19 cellular contexts compared by ENCODE assay signal in genomic region chr3:10310578-10310977, GRCh38. TPM values are rescaled to one million over a fixed set of nuclear protein-coding genes. Genes with fewer than 3 reads are reported as not detected.
DNase-seq lines count a peak whose midpoint lies in the region; ATAC-seq, FAIRE-seq and TF ChIP-seq lines count a peak whose summit lies in the region.
"Had no signal": no experiment of that assay in that cellular context is flagged by ENCODE, and none has a peak within 500 bp of the region (broad histone marks: within the 10 kb centered on the region; RNA-seq: fewer than 3 reads in every experiment).

No MANE protein-coding gene starts in this region.

- peaks cover 95% of the 10 kb centered on the region for H3K36me3 Mint-ChIP-seq in activated T-cell treated with anti-CD3 and anti-CD28 coated beads, Interleukin-2, amount 50 U/mL, for 24 hours (ENCODE audit: low read depth)
- peaks cover 77% of the 10 kb centered on the region for H3K36me3 Mint-ChIP-seq in nephron progenitor cell (ENCODE audit: low read depth)

- in situ Hi-C loops in K562 (cut with MboI): loop anchor here (25.0 kb wide), 1 partner anchor 798 kb away; no protein-coding TSS in a partner anchor

- FAIRE-seq in K562 (lab: Jason Lieb, UNC): no peak
- FAIRE-seq: endometrium, GM12892, pancreas, RCC 7860 had no signal

- H3K36me3 ChIP-seq in K562 (ENCODE audit: control insufficient read depth, insufficient read depth, low read length): peaks cover 92% of the 10 kb centered on the region

- POLR2A ChIA-PET in K562 (lab: Yijun Ruan, JAX): interaction anchor here (1.3 to 1.7 kb wide), 2 partner anchors 10 to 20 kb away, joined by 5 to 6 read pairs; partner anchors contain the start of gene SEC13

- BruUV-seq in K562 (replicated peaks; lab: Mats Ljungman, UMichigan): no TSS peak

- no peaks in the 10 kb centered on the region for H3K27me3 ChIP-seq in K562 (ENCODE audit: control insufficient read depth in 2 of 2, insufficient read depth in 2 of 2, low read length in 2 of 2)
- H3K27me3 ChIP-seq: pancreas, vagina had no signal

- TF ChIP-seq POLR2A in K562 (conservative IDR thresholded peaks at IDR 0.05): no peak

- H3K9me3 Mint-ChIP-seq in activated T-cell treated with anti-CD3 and anti-CD28 coated beads, Interleukin-2, amount 50 U/mL, for 24 hours: no peaks in the 10 kb centered on the region
- H3K9me3 Mint-ChIP-seq in nephron progenitor cell: no peaks in the 10 kb centered on the region

- H3K27ac ChIP-seq in K562 (ENCODE audit: extremely low read depth, low read depth, low read length): no peak overlapping the region
- H3K27ac ChIP-seq: pancreas, vagina had no signal

- peaks cover 0 to 5% of the 10 kb centered on the region in 2 experiments; a peak in 2 of 5 replicates for H3K4me1 ChIP-seq in K562 (replicated peaks in 1 of 2; ENCODE audit: control insufficient read depth in 2 of 2, insufficient read depth in 2 of 2, low read length in 2 of 2)
- H3K4me1 ChIP-seq: pancreas, vagina had no signal

- no peak for DNase-seq in activated T-cell treated with anti-CD3 and anti-CD28 coated beads, Interleukin-2, amount 50 U/mL, for 24 hours
- no peak for DNase-seq in activated T-cell treated with anti-CD3 and anti-CD28 coated beads, Interleukin-2, amount 50 U/mL, for 1 hour
- DNase-seq in HFF-Myc (ENCODE audit: extremely low read depth, low read depth): peak; percentile 57
- no peak for DNase-seq in K562 (ENCODE audit: extremely low read depth in 1 of 4, low spot score in 3 of 4)
- DNase-seq in nephron progenitor cell: no peak
- no peak for DNase-seq in HUDEP-2 (lab: John Stamatoyannopoulos, UW; ENCODE audit: unreplicated experiment in 76 of 76)
- DNase-seq in NCI-H2107 (lab: John Stamatoyannopoulos, UW): no peak
- DNase-seq: GF-D8; NCI-H1105 treated with DMSO at 0.1 percent for 48 hours; NCI-H2171; NCI-H82; pancreas; stimulated activated CD4-positive, alpha-beta T cell treated with anti-CD3 and anti-CD28 coated beads, Interleukin-2, amount 100 ng/mL, for 48 hours; substantia nigra had no signal

- 100% methylated on average over 2 of the region's 2 CpGs for WGBS in K562 (ENCODE audit: insufficient coverage, low coverage, missing lambda C conversion rate)

- H3K27ac Mint-ChIP-seq in activated T-cell treated with anti-CD3 and anti-CD28 coated beads, Interleukin-2, amount 50 U/mL, for 24 hours: peak overlapping the region; percentile 83
- peak overlapping the region; percentile 96 for H3K27ac Mint-ChIP-seq in nephron progenitor cell

- peaks cover 5% of the 10 kb centered on the region; the same call in 1 of the 2 replicates for H4K20me1 ChIP-seq in K562 (replicated peaks; ENCODE audit: control insufficient read depth, insufficient read depth, low read length)

- no peak overlapping the region for H3K4me3 Mint-ChIP-seq in activated T-cell treated with anti-CD3 and anti-CD28 coated beads, Interleukin-2, amount 50 U/mL, for 24 hours
- no peak overlapping the region for H3K4me3 Mint-ChIP-seq in nephron progenitor cell

- TF ChIP-seq CTCF in HFF-Myc (IDR thresholded peaks at IDR 0.05; ENCODE audit: low read depth, low read length, missing control alignments): no peak
- no peak for TF ChIP-seq CTCF in K562 (IDR thresholded peaks at IDR 0.05 in 2 of 3, conservative IDR thresholded peaks at IDR 0.05 in 1 of 3; ENCODE audit: insufficient read depth in 2 of 3, low read depth in 1 of 3, low read length in 3 of 3)
- no peak for TF ChIP-seq CTCF in nephron progenitor cell (IDR thresholded peaks at IDR 0.05)

- no peak overlapping the region for H3K9ac ChIP-seq in K562 (ENCODE audit: insufficient read depth in 1 of 2, low read depth in 2 of 2, low read length in 2 of 2)

- no peak for ATAC-seq in K562
- ATAC-seq in HG02763 (IDR thresholded peaks at IDR 0.05; ENCODE audit: unreplicated experiment): no peak
- ATAC-seq: pancreas had no signal

- TF ChIP-seq RAD21 in K562 (CRISPR knock-in tag; conservative IDR thresholded peaks at IDR 0.05 in 1 of 2, IDR thresholded peaks at IDR 0.05 in 1 of 2): no peak

- H3K4me1 Mint-ChIP-seq in activated T-cell treated with anti-CD3 and anti-CD28 coated beads, Interleukin-2, amount 50 U/mL, for 24 hours (ENCODE audit: low read depth): peaks cover 9% of the 10 kb centered on the region
- H3K4me1 Mint-ChIP-seq in nephron progenitor cell: peaks cover 10% of the 10 kb centered on the region

- H3K9me1 ChIP-seq in K562 (ENCODE audit: control insufficient read depth, insufficient read depth, low read length): peaks cover 4% of the 10 kb centered on the region

- no peaks in the 10 kb centered on the region for H3K9me3 ChIP-seq in K562 (replicated peaks; ENCODE audit: control insufficient read depth, insufficient read depth, low read depth, low read length)
- H3K9me3 ChIP-seq: pancreas, vagina had no signal

- no peaks in the 10 kb centered on the region for H3K27me3 Mint-ChIP-seq in activated T-cell treated with anti-CD3 and anti-CD28 coated beads, Interleukin-2, amount 50 U/mL, for 24 hours
- no peaks in the 10 kb centered on the region for H3K27me3 Mint-ChIP-seq in nephron progenitor cell (ENCODE audit: low read depth, poor library complexity)

- CTCF ChIA-PET in K562 (lab: Yijun Ruan, JAX; ENCODE audit: low intra/inter-chr PET ratio): no interaction called here

- no peak overlapping the region for H2AFZ ChIP-seq in K562 (ENCODE audit: low read depth, low read length)

- TF ChIP-seq EP300 in K562 (IDR thresholded peaks at IDR 0.05; ENCODE audit: low read length): no peak

- intact Hi-C loops in K562 (cut with micrococcal nuclease): no loop called here

- H3K4me3 ChIP-seq in HFF-Myc (replicated peaks; ENCODE audit: low read depth, low read length): no peak overlapping the region
- H3K4me3 ChIP-seq in K562: no peak overlapping the region
- H3K4me3 ChIP-seq: pancreas, vagina had no signal

- no peaks in the 10 kb centered on the region for H3K79me2 ChIP-seq in K562 (ENCODE audit: control insufficient read depth, insufficient read depth, low read length)

- no peak overlapping the region for H3K4me2 ChIP-seq in K562 (ENCODE audit: insufficient read depth, low read length)

TF ChIP-seq in K562, 482 proteins besides CTCF, POLR2A, EP300 and RAD21 (continues in another document):
- TF ChIP-seq NFE2L1 (tag; IDR thresholded peaks at IDR 0.05; ENCODE audit: borderline replicate concordance, low read depth) (peak; percentile 77), HNRNPLL (IDR thresholded peaks at IDR 0.05; ENCODE audit: low read depth, low read length, poor library complexity, severe bottlenecking) (no peak)
- TF ChIP-seq, protein P1, sequence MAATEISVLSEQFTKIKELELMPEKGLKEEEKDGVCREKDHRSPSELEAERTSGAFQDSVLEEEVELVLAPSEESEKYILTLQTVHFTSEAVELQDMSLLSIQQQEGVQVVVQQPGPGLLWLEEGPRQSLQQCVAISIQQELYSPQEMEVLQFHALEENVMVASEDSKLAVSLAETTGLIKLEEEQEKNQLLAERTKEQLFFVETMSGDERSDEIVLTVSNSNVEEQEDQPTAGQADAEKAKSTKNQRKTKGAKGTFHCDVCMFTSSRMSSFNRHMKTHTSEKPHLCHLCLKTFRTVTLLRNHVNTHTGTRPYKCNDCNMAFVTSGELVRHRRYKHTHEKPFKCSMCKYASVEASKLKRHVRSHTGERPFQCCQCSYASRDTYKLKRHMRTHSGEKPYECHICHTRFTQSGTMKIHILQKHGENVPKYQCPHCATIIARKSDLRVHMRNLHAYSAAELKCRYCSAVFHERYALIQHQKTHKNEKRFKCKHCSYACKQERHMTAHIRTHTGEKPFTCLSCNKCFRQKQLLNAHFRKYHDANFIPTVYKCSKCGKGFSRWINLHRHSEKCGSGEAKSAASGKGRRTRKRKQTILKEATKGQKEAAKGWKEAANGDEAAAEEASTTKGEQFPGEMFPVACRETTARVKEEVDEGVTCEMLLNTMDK (IDR thresholded peaks at IDR 0.05; ENCODE audit: borderline replicate concordance, insufficient read depth, low read depth, low read length, poor library complexity, severe bottlenecking): no peak

RNA-seq across cellular contexts. Expression of gene SEC13, which starts 10.3 kb away (rescaled TPM):
- 285 and 425 TPM in 2 replicates for total RNA-seq in K562 (2011; cell fraction: chromatin; rRNA removed; ENCODE audit: low replicate concordance)
- 250 and 265 TPM in 2 replicates for total RNA-seq in K562 (2011; cell fraction: nucleolus; rRNA removed)
- 278 and 337 TPM in 2 replicates for total RNA-seq in K562 (2011; cell fraction: nucleoplasm; rRNA removed)
- total RNA-seq in K562 (2014; rRNA removed) (256 and 318 TPM in 2 replicates), K562 (2014; rRNA removed; fragmentation: Illumina TruSeq; extraction: Trizol) (124 and 145 TPM in 2 replicates), K562 (2015; rRNA removed; fragmentation: Illumina TruSeq; extraction: Trizol) (192 and 196 TPM in 2 replicates), K562 (2021) (199 and 209 TPM in 2 replicates)
- polyA plus RNA-seq in K562 (2011; rRNA removed) (199 and 308 TPM in 2 replicates), K562 (2014; fragmentation: Illumina TruSeq; extraction: Trizol) (274 and 284 TPM in 2 replicates), K562 (2014; fragmentation: Nextera tagmentation; extraction: Ambion mirVana) (100 to 1,000 TPM in 1 of 2 experiments, 10 to 100 TPM in 1; 71.5 to 116 TPM), K562 (2014; rRNA removed) (152 and 181 TPM in 2 replicates)
- polyA plus RNA-seq in K562 (2011; cell fraction: cytosol; rRNA removed): 331 and 334 TPM in 2 replicates
- polyA plus RNA-seq in K562 (2011; cell fraction: nucleus; rRNA removed): 250 and 306 TPM in 2 replicates
- 186 and 201 TPM in 2 replicates for polyA plus RNA-seq in K562 (2012)
- polyA minus RNA-seq in K562 (2011; rRNA and poly(A)+ RNA removed): 268 and 286 TPM in 2 replicates
- polyA minus RNA-seq in K562 (2011; cell fraction: cytosol; rRNA and poly(A)+ RNA removed): 204 and 250 TPM in 2 replicates
- 102 and 172 TPM in 2 replicates for polyA minus RNA-seq in K562 (2011; cell fraction: nucleus; rRNA and poly(A)+ RNA removed)

RNA-seq across cellular contexts. Expression of gene GHRL, which starts 17.8 kb away (rescaled TPM):
- total RNA-seq in K562 (2011; cell fraction: chromatin; rRNA removed; ENCODE audit: low replicate concordance): 1.2 and 1.5 TPM in 2 replicates
- 0.83 and 1.1 TPM in 2 replicates for total RNA-seq in K562 (2011; cell fraction: nucleolus; rRNA removed)
- total RNA-seq in K562 (2011; cell fraction: nucleoplasm; rRNA removed): 0.84 and 1.6 TPM in 2 replicates
- total RNA-seq in K562 (2014; rRNA removed) (0.45 TPM in 1 of 2 replicates, not detected in the other), K562 (2014; rRNA removed; fragmentation: Illumina TruSeq; extraction: Trizol) (not detected in 2 replicates), K562 (2015; rRNA removed; fragmentation: Illumina TruSeq; extraction: Trizol) (0.60 TPM in 1 of 2 replicates, not detected in the other), K562 (2021) (0.29 and 0.34 TPM in 2 replicates)
- polyA plus RNA-seq in K562 (2011; rRNA removed) (0.08 and 0.09 TPM in 2 replicates), K562 (2014; fragmentation: Illumina TruSeq; extraction: Trizol) (0.15 TPM in 1 of 2 replicates, not detected in the other), K562 (2014; fragmentation: Nextera tagmentation; extraction: Ambion mirVana) (not detected), K562 (2014; rRNA removed) (0.16 and 0.19 TPM in 2 replicates)
- 0.06 TPM in 1 of 2 replicates, not detected in the other for polyA plus RNA-seq in K562 (2011; cell fraction: cytosol; rRNA removed)
- polyA plus RNA-seq in K562 (2011; cell fraction: nucleus; rRNA removed): 0.35 and 0.75 TPM in 2 replicates
- 0.51 and 0.53 TPM in 2 replicates for polyA plus RNA-seq in K562 (2012)
- 0.21 TPM in 1 of 2 replicates, not detected in the other for polyA minus RNA-seq in K562 (2011; rRNA and poly(A)+ RNA removed)
- polyA minus RNA-seq in K562 (2011; cell fraction: cytosol; rRNA and poly(A)+ RNA removed): not detected in 2 replicates
- 0.22 TPM in 1 of 2 replicates, not detected in the other for polyA minus RNA-seq in K562 (2011; cell fraction: nucleus; rRNA and poly(A)+ RNA removed)
- total RNA-seq: vagina had no signal
